ENCODE assay signal across 17 cellular contexts in the genomic region with DNA sequence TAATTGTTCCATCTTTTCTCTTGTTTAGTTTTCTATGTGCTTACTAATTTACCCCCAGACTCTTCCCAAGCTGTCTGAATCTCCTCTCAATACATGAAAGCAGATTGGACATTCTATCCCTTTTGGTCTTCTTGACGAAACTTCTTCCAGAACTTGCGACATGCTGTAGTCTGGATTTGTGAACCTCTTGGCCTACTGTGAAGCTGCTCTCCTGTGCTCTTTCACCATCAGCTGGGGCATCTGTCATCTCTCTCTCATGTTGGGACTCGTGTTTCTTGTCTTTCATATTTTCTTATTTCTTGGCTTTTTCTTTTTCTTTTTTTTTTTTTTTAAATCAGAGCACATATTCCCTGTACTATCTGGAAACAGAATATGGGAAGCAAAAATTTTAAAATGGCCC. TPM values are rescaled to one million over a fixed set of nuclear protein-coding genes. Genes with fewer than 3 reads are reported as not detected.
DNase-seq lines count a peak whose midpoint lies in the region; ATAC-seq, FAIRE-seq and TF ChIP-seq lines count a peak whose summit lies in the region.
"Had no signal": no experiment of that assay in that cellular context is flagged by ENCODE, and none has a peak within 500 bp of the region (broad histone marks: within the 10 kb centered on the region; RNA-seq: fewer than 3 reads in every experiment).

No MANE protein-coding gene starts in this region.

- H3K9me3 ChIP-seq in HCT116 (ENCODE audit: control insufficient read depth in 1 of 2, insufficient read depth in 1 of 2, low read depth in 1 of 2, low read length in 2 of 2) (peaks cover 0 to 4% of the 10 kb centered on the region in 2 experiments; a peak in 1 of 4 replicates), adipocyte (ENCODE audit: control insufficient read depth, low read length) (no peaks in the 10 kb centered on the region), right atrium auricular region (no peaks in the 10 kb centered on the region), small intestine (ENCODE audit: control insufficient read depth, low read depth) (no peaks in the 10 kb centered on the region)

- TSS peak; percentile 1 for BruUV-seq in HCT116 (replicated peaks; lab: Mats Ljungman, UMichigan)

- 92 to 96% (median 95%) methylated on average over 3 of the region's 3 CpGs for WGBS in small intestine, 3 donors

- no peak overlapping the region for H2AFZ ChIP-seq in HCT116 (ENCODE audit: low read depth, low read length, poor library complexity, severe bottlenecking)

- H3K36me3 ChIP-seq in HCT116 (ENCODE audit: control insufficient read depth in 1 of 2, insufficient read depth in 2 of 2, low read length in 2 of 2) (peaks cover 17 to 20% of the 10 kb centered on the region in 2 experiments), adipocyte (ENCODE audit: control insufficient read depth, insufficient read depth, low read length, severe bottlenecking) (peaks cover 55% of the 10 kb centered on the region), right atrium auricular region (peaks cover 49% of the 10 kb centered on the region), small intestine (ENCODE audit: control insufficient read depth in 2 of 2, insufficient read depth in 2 of 2, low read length in 2 of 2) (peaks cover 11 to 27% of the 10 kb centered on the region in 2 donors)

- TF ChIP-seq RAD21 in HCT116 (IDR thresholded peaks at IDR 0.05; ENCODE audit: low read depth): no peak

- no peak for TF ChIP-seq POLR2A in HCT116 (IDR thresholded peaks at IDR 0.05; ENCODE audit: borderline replicate concordance, extremely low read depth, insufficient read depth, insufficient read length)

- H3K9me2 ChIP-seq in HCT116 (ENCODE audit: insufficient read depth): no peaks in the 10 kb centered on the region

- intact Hi-C loops in HCT116 (cut with micrococcal nuclease): no loop called here

- POLR2A ChIA-PET in HCT116 (lab: Charles Lee): no interaction called here

- peaks cover 1 to 3% of the 10 kb centered on the region in 2 experiments for H3K4me1 ChIP-seq in HCT116 (ENCODE audit: control insufficient read depth in 1 of 2, insufficient read depth in 2 of 2, low read length in 2 of 2)
- H3K4me1 ChIP-seq in adipocyte (ENCODE audit: control insufficient read depth, insufficient read depth, low read length): peaks cover 45% of the 10 kb centered on the region
- peaks cover 0 to 21% of the 10 kb centered on the region in 2 donors for H3K4me1 ChIP-seq in right atrium auricular region
- no peaks in the 10 kb centered on the region for H3K4me1 ChIP-seq in small intestine (ENCODE audit: control insufficient read depth in 2 of 2, insufficient read depth in 1 of 2, low read depth in 1 of 2, low read length in 1 of 2)

- no peak overlapping the region for H3K9ac ChIP-seq in HCT116 (ENCODE audit: low read length)
- no peak overlapping the region for H3K9ac ChIP-seq in adipocyte (ENCODE audit: low read length)

- CTCF ChIA-PET in HCT116 (lab: Charles Lee): no interaction called here

- H3K4me3 ChIP-seq in HCT116 (replicated peaks in 1 of 2; ENCODE audit: low read depth in 1 of 2, low read length in 2 of 2) (no peak overlapping the region), adipocyte (ENCODE audit: low read length) (no peak overlapping the region), epithelial cell of esophagus (ENCODE audit: low read length) (no peak overlapping the region), right atrium auricular region (no peak overlapping the region), small intestine (ENCODE audit: low read depth in 1 of 2, low read length in 2 of 2) (no peak overlapping the region)

- no peak for FAIRE-seq in small intestine (lab: Jason Lieb, UNC)
- FAIRE-seq: A204.1, H1 had no signal

- no peaks in the 10 kb centered on the region for H3K79me2 ChIP-seq in HCT116 (ENCODE audit: insufficient read depth, low read length)

- no peak overlapping the region for H3K4me2 ChIP-seq in HCT116 (ENCODE audit: low read length)

- H3K27me3 ChIP-seq in HCT116 (ENCODE audit: insufficient read depth, low read length): no peaks in the 10 kb centered on the region
- no peaks in the 10 kb centered on the region for H3K27me3 ChIP-seq in adipocyte (replicated peaks; ENCODE audit: control insufficient read depth, insufficient read depth, low read length)
- H3K27me3 ChIP-seq in right atrium auricular region: no peaks in the 10 kb centered on the region
- H3K27me3 ChIP-seq in small intestine (ENCODE audit: control insufficient read depth in 2 of 2, insufficient read depth in 2 of 2, low read length in 2 of 2): no peaks in the 10 kb centered on the region

- RAD21 ChIA-PET in HCT116 (lab: Charles Lee; ENCODE audit: low non-redundant PET in 1 of 2, low total read pairs in 2 of 2, uncharacterized antibody in 2 of 2, unreplicated experiment in 2 of 2): no interaction called here

- TF ChIP-seq CTCF in HCT116 (IDR thresholded peaks at IDR 0.05 in 2 of 3, conservative IDR thresholded peaks at IDR 0.05 in 1 of 3; ENCODE audit: borderline replicate concordance in 1 of 3, insufficient read depth in 1 of 3, low read depth in 2 of 3, low read length in 2 of 3) (no peak), epithelial cell of esophagus (IDR thresholded peaks at IDR 0.05; ENCODE audit: insufficient read depth, low read depth, low read length, missing control alignments) (no peak), right atrium auricular region (IDR thresholded peaks at IDR 0.05) (no peak)

- H3K27ac ChIP-seq in HCT116 (ENCODE audit: low read depth, low read length): no peak overlapping the region
- no peak overlapping the region for H3K27ac ChIP-seq in right atrium auricular region
- H3K27ac ChIP-seq in small intestine (ENCODE audit: low read depth in 1 of 2, low read length in 1 of 2): no peak overlapping the region
- H3K27ac ChIP-seq: C4-2B had no signal

- H4K20me1 ChIP-seq in HCT116 (ENCODE audit: insufficient read depth): no peaks in the 10 kb centered on the region

- ATAC-seq in HCT116 (no peak), HG02763 (IDR thresholded peaks at IDR 0.05; ENCODE audit: unreplicated experiment) (no peak)

- no peak for DNase-seq in HCT116 (ENCODE audit: low read depth, low spot score)
- peak; percentile 32 for DNase-seq in adipocyte (ENCODE audit: low read depth)
- DNase-seq in epithelial cell of esophagus (ENCODE audit: low read depth): peak; percentile 67
- DNase-seq in right atrium auricular region (ENCODE audit: low spot score): no peak
- no peak for DNase-seq in small intestine
- no peak for DNase-seq in NCI-H1694 (lab: John Stamatoyannopoulos, UW)
- DNase-seq: ACHN; AML-193; CD4-positive, alpha-beta memory T cell; DMS153; DMS79 treated with DMSO at 0.1 percent for 48 hours; GF-D8; H9 had no signal

TF ChIP-seq in HCT116, 20 proteins besides CTCF, POLR2A, EP300 and RAD21:
- TF ChIP-seq ZFX (IDR thresholded peaks at IDR 0.05) (no peak), SIN3A (IDR thresholded peaks at IDR 0.05; ENCODE audit: low read depth) (no peak), EZH2phosphoT487 (IDR thresholded peaks at IDR 0.05; ENCODE audit: borderline replicate concordance) (no peak), SRF (IDR thresholded peaks at IDR 0.05; ENCODE audit: low read depth) (no peak), CBX3 (IDR thresholded peaks at IDR 0.05; ENCODE audit: low read depth) (no peak), SP1 (IDR thresholded peaks at IDR 0.05; ENCODE audit: low read depth) (no peak), EGR1 (IDR thresholded peaks at IDR 0.05; ENCODE audit: low read depth) (no peak), YY1 (IDR thresholded peaks at IDR 0.05; ENCODE audit: extremely low read depth, insufficient replicate concordance, low read depth, low read length) (no peak), POLR2AphosphoS5 (IDR thresholded peaks at IDR 0.05; ENCODE audit: low read depth, low read length) (no peak), ZNF274 (IDR thresholded peaks at IDR 0.05; ENCODE audit: low read depth, low read length) (no peak), JUND (IDR thresholded peaks at IDR 0.05) (no peak)
- TF ChIP-seq, protein P1, sequence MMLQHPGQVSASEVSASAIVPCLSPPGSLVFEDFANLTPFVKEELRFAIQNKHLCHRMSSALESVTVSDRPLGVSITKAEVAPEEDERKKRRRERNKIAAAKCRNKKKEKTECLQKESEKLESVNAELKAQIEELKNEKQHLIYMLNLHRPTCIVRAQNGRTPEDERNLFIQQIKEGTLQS (IDR thresholded peaks at IDR 0.05): no peak
- TF ChIP-seq, protein P2, sequence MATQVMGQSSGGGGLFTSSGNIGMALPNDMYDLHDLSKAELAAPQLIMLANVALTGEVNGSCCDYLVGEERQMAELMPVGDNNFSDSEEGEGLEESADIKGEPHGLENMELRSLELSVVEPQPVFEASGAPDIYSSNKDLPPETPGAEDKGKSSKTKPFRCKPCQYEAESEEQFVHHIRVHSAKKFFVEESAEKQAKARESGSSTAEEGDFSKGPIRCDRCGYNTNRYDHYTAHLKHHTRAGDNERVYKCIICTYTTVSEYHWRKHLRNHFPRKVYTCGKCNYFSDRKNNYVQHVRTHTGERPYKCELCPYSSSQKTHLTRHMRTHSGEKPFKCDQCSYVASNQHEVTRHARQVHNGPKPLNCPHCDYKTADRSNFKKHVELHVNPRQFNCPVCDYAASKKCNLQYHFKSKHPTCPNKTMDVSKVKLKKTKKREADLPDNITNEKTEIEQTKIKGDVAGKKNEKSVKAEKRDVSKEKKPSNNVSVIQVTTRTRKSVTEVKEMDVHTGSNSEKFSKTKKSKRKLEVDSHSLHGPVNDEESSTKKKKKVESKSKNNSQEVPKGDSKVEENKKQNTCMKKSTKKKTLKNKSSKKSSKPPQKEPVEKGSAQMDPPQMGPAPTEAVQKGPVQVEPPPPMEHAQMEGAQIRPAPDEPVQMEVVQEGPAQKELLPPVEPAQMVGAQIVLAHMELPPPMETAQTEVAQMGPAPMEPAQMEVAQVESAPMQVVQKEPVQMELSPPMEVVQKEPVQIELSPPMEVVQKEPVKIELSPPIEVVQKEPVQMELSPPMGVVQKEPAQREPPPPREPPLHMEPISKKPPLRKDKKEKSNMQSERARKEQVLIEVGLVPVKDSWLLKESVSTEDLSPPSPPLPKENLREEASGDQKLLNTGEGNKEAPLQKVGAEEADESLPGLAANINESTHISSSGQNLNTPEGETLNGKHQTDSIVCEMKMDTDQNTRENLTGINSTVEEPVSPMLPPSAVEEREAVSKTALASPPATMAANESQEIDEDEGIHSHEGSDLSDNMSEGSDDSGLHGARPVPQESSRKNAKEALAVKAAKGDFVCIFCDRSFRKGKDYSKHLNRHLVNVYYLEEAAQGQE (IDR thresholded peaks at IDR 0.05; ENCODE audit: low read depth): no peak

RNA-seq across cellular contexts. Expression of a gene that starts 6.8 kb away (rescaled TPM):
- total RNA-seq in HCT116 (2021; ENCODE audit: unreplicated experiment): 18.1 TPM
- 9.1 and 12.6 TPM in 2 replicates for polyA plus RNA-seq in HCT116 (2012)
- total RNA-seq in right atrium auricular region: 10 to 100 TPM; 16.0 to 33.6 TPM
- 10 to 100 TPM; 28.1 to 35.8 (median 34.9) TPM for polyA plus RNA-seq in small intestine

RNA-seq across cellular contexts. Expression of a gene that starts 17.0 kb away (rescaled TPM):
- total RNA-seq in HCT116 (2021; ENCODE audit: unreplicated experiment) (43.1 TPM), right atrium auricular region (10 to 100 TPM; 36.8 to 38.2 TPM)
- 30.5 and 38.8 TPM in 2 replicates for polyA plus RNA-seq in HCT116 (2012)
- 10 to 100 TPM; 40.0 to 53.9 (median 45.4) TPM for polyA plus RNA-seq in small intestine

RNA-seq across cellular contexts. Expression of a gene that starts 34.9 kb away (rescaled TPM):
- total RNA-seq in HCT116 (2021; ENCODE audit: unreplicated experiment): 63.7 TPM
- polyA plus RNA-seq in HCT116 (2012): 83.9 and 101 TPM in 2 replicates
- total RNA-seq in right atrium auricular region: 10 to 100 TPM; 21.9 to 22.1 TPM
- 100 to 1,000 TPM in 1 of 3 donors, 10 to 100 TPM in 2; 72.7 to 116 (median 97.7) TPM for polyA plus RNA-seq in small intestine

Comparison
In these comparisons a context has a peak if more than half of its experiments do, and no peak if none do; other contexts are left out.
1. DNase-seq: peak in adipocyte (single experiment) and epithelial cell of esophagus (single experiment); none in HCT116 (single experiment), right atrium auricular region (single experiment), small intestine (single experiment) and NCI-H1694 (single experiment).